ENCODE assay signal across 15 cellular contexts in the genomic region with DNA sequence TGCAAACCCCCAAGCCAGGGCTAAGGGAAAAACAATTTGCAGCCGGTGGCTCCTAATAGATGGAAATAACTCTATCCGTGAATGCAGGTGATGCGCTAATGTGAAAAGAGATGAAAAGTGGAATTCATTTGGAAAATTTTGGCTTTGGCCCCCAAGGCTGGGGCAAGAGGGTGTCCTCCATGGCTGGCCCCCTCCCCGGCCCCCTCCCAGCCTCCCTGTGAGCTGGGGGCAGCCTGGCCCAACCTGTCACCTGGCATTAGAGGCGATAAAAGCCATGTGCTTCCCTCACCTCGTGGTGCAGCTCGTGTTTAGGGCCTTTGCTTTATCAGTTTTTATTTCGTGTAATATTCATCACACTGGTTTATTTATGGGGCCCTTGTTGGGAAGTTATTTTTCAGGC.
DNase-seq lines count a peak whose midpoint lies in the region; ATAC-seq and TF ChIP-seq lines count a peak whose summit lies in the region.
"Had no signal": no experiment of that assay in that cellular context is flagged by ENCODE, and none has a peak within 500 bp of the region (broad histone marks: within the 10 kb centered on the region; RNA-seq: fewer than 3 reads in every experiment).

No MANE protein-coding gene starts in this region.

- H2AFZ ChIP-seq in OCI-LY3 (ENCODE audit: low read depth, low read length) (no peak overlapping the region), neural progenitor cell (replicated peaks) (no peak overlapping the region)

- ATAC-seq in lower lobe of right lung: no peak
- no peak for ATAC-seq in stimulated activated naive B cell treated with anti-CD40 and anti-IgM and Interleukin-4, amounts not matched to agents 10 μg/mL and 1 μg/mL and 100 μg/mL, for 72 hours (replicated peaks)

- H3K36me3 Mint-ChIP-seq in stimulated activated naive B cell treated with anti-CD40 and anti-IgM and Interleukin-4, amounts not matched to agents 10 μg/mL and 1 μg/mL and 100 μg/mL, for 72 hours: peaks cover 4 to 7% of the 10 kb centered on the region in 2 donors
- H3K36me3 Mint-ChIP-seq in neural progenitor cell: no peaks in the 10 kb centered on the region

- no peak overlapping the region for H3K9ac ChIP-seq in BLaER1 treated with 17β-estradiol and CSF1 and Interleukin-3, amounts not matched to agents 10 nM and 100 nM
- H3K9ac ChIP-seq in OCI-LY3 (ENCODE audit: low read length): peak overlapping the region; percentile 58
- H3K9ac ChIP-seq in neural progenitor cell: no peak overlapping the region

- intact Hi-C loops in lower lobe of right lung (cut with DNase I): no loop called here

- peaks cover 7 to 12% of the 10 kb centered on the region in 2 donors for H3K9me3 Mint-ChIP-seq in stimulated activated naive B cell treated with anti-CD40 and anti-IgM and Interleukin-4, amounts not matched to agents 10 μg/mL and 1 μg/mL and 100 μg/mL, for 72 hours
- H3K9me3 Mint-ChIP-seq in neural progenitor cell: peaks cover 6% of the 10 kb centered on the region

- H3K27me3 ChIP-seq in BLaER1 treated with 17β-estradiol and CSF1 and Interleukin-3, amounts not matched to agents 10 nM and 100 nM: no peaks in the 10 kb centered on the region; a peak in 1 of 22 replicates
- peaks cover 21% of the 10 kb centered on the region for H3K27me3 ChIP-seq in OCI-LY3 (ENCODE audit: low read depth, low read length)
- H3K27me3 ChIP-seq in lower lobe of right lung (ENCODE audit: low read depth): peaks cover 4% of the 10 kb centered on the region
- peaks cover 4% of the 10 kb centered on the region for H3K27me3 ChIP-seq in neural progenitor cell

- H3K9me3 ChIP-seq in BLaER1 treated with 17β-estradiol and CSF1 and Interleukin-3, amounts not matched to agents 10 nM and 100 nM (replicated peaks in 1 of 11): peaks cover 0 to 11% (median 7%) of the 10 kb centered on the region in 11 experiments; a peak in 9 of 22 replicates
- H3K9me3 ChIP-seq in OCI-LY3 (ENCODE audit: insufficient read depth, low read length): peaks cover 14% of the 10 kb centered on the region; the same call in 1 of the 2 replicates
- no peaks in the 10 kb centered on the region for H3K9me3 ChIP-seq in lower lobe of right lung
- H3K9me3 ChIP-seq in neural progenitor cell (ENCODE audit: low read depth): no peaks in the 10 kb centered on the region

- peaks cover 27 to 47% of the 10 kb centered on the region in 2 donors for H3K4me1 Mint-ChIP-seq in stimulated activated naive B cell treated with anti-CD40 and anti-IgM and Interleukin-4, amounts not matched to agents 10 μg/mL and 1 μg/mL and 100 μg/mL, for 72 hours
- no peaks in the 10 kb centered on the region for H3K4me1 Mint-ChIP-seq in neural progenitor cell

- H3K4me3 ChIP-seq in BLaER1 treated with 17β-estradiol and CSF1 and Interleukin-3, amounts not matched to agents 10 nM and 100 nM: no peak overlapping the region
- H3K4me3 ChIP-seq in OCI-LY3 (ENCODE audit: low read length) (peak overlapping the region; percentile 57), lower lobe of right lung (no peak overlapping the region), neural progenitor cell (no peak overlapping the region)

- peaks cover 0 to 4% of the 10 kb centered on the region in 2 donors for H3K27me3 Mint-ChIP-seq in stimulated activated naive B cell treated with anti-CD40 and anti-IgM and Interleukin-4, amounts not matched to agents 10 μg/mL and 1 μg/mL and 100 μg/mL, for 72 hours
- peaks cover 7% of the 10 kb centered on the region for H3K27me3 Mint-ChIP-seq in neural progenitor cell (ENCODE audit: insufficient read depth, low read depth)

- TF ChIP-seq CTCF in OCI-LY3 (IDR thresholded peaks at IDR 0.05; ENCODE audit: low read depth, low read length) (no peak), lower lobe of right lung (IDR thresholded peaks at IDR 0.05) (no peak), neural progenitor cell (IDR thresholded peaks at IDR 0.05) (no peak)

- H3K4me1 ChIP-seq in BLaER1 treated with 17β-estradiol and CSF1 and Interleukin-3, amounts not matched to agents 10 nM and 100 nM: peaks cover 24 to 36% (median 29%) of the 10 kb centered on the region in 10 experiments
- H3K4me1 ChIP-seq in OCI-LY3 (ENCODE audit: low read length) (peaks cover 50% of the 10 kb centered on the region), lower lobe of right lung (no peaks in the 10 kb centered on the region), neural progenitor cell (no peaks in the 10 kb centered on the region)

- H3F3A ChIP-seq in neural progenitor cell (ENCODE audit: low read depth): no peaks in the 10 kb centered on the region

- H3K27ac ChIP-seq in BLaER1 treated with 17β-estradiol and CSF1 and Interleukin-3, amounts not matched to agents 10 nM and 100 nM: no peak overlapping the region
- H3K27ac ChIP-seq in OCI-LY3 (ENCODE audit: low read length) (peak overlapping the region; percentile 100), lower lobe of right lung (no peak overlapping the region), neural progenitor cell (no peak overlapping the region)

- H3K79me2 ChIP-seq in OCI-LY3 (ENCODE audit: low read length) (no peaks in the 10 kb centered on the region), neural progenitor cell (ENCODE audit: low read depth) (no peaks in the 10 kb centered on the region)

- no peaks in the 10 kb centered on the region for H3K36me3 ChIP-seq in BLaER1 treated with 17β-estradiol and CSF1 and Interleukin-3, amounts not matched to agents 10 nM and 100 nM
- H3K36me3 ChIP-seq in OCI-LY3 (replicated peaks; ENCODE audit: low read depth, low read length): peaks cover 6% of the 10 kb centered on the region
- no peaks in the 10 kb centered on the region for H3K36me3 ChIP-seq in lower lobe of right lung
- no peaks in the 10 kb centered on the region for H3K36me3 ChIP-seq in neural progenitor cell

- peak overlapping the region; percentile 2 for H3K27ac Mint-ChIP-seq in stimulated activated naive B cell treated with anti-CD40 and anti-IgM and Interleukin-4, amounts not matched to agents 10 μg/mL and 1 μg/mL and 100 μg/mL, for 72 hours
- H3K27ac Mint-ChIP-seq in neural progenitor cell: no peak overlapping the region
- H3K27ac Mint-ChIP-seq: CD4-positive, alpha-beta T cell; H9 had no signal

- DNase-seq in lower lobe of right lung (peak; percentile 24), occipital lobe (lab: John Stamatoyannopoulos, UW) (no peak), neural progenitor cell (ENCODE audit: low spot score) (no peak)
- no peak for DNase-seq in stimulated activated naive B cell treated with anti-CD40 and anti-IgM and Interleukin-4, amounts not matched to agents 10 μg/mL and 1 μg/mL and 100 μg/mL, for 72 hours
- no peak for DNase-seq in activated CD4-positive, alpha-beta T cell treated with anti-CD3 and anti-CD28 coated beads, Interleukin-2, amount 50 U/mL, for 48 hours
- DNase-seq: 8988T; AML-193; C1 segment of cervical spinal cord; Calu3; CD4-positive, alpha-beta T cell; DMS 273 treated with DMSO at 0.1 percent for 48 hours; GOT3; H9 had no signal

- H3K4me3 Mint-ChIP-seq in stimulated activated naive B cell treated with anti-CD40 and anti-IgM and Interleukin-4, amounts not matched to agents 10 μg/mL and 1 μg/mL and 100 μg/mL, for 72 hours: no peak overlapping the region
- no peak overlapping the region for H3K4me3 Mint-ChIP-seq in neural progenitor cell
- H3K4me3 Mint-ChIP-seq: CD4-positive, alpha-beta T cell; H9 had no signal

- H4K20me1 ChIP-seq in BLaER1 treated with 17β-estradiol and CSF1 and Interleukin-3, amounts not matched to agents 10 nM and 100 nM: peaks cover 0 to 14% (median 0%) of the 10 kb centered on the region in 11 experiments; a peak in 4 of 22 replicates
- no peaks in the 10 kb centered on the region for H4K20me1 ChIP-seq in OCI-LY3 (ENCODE audit: insufficient read depth, low read length)
- H4K20me1 ChIP-seq in neural progenitor cell (ENCODE audit: low read depth): peaks cover 3% of the 10 kb centered on the region

- H3K4me2 ChIP-seq in BLaER1 treated with 17β-estradiol and CSF1 and Interleukin-3, amounts not matched to agents 10 nM and 100 nM: peak overlapping the region in 6 of 11 experiments; percentile 58 to 86 (median 66); a peak in 11 of 22 replicates
- H3K4me2 ChIP-seq in OCI-LY3 (ENCODE audit: low read length) (peak overlapping the region; percentile 100), neural progenitor cell (no peak overlapping the region)
